ENCODE assay signal across 27 cellular contexts in the genomic region with DNA sequence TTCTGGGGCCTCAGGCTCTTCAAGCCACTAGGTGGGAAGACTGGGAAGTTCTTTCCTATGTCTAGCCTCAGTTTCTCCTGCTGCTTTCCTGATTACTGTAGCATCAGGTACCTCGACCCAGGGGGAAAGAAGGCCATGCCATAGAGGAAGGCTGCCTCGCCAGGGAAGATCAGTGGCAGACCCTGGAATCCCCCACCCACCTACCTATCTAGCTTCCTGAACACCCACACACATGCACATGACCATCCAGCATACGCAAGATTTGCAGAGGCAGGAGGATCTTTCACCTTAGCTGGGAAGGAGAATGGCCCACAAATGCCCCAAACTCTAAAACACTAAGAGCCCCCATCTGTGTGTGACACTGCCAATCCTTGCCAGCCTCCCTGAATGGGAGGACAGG. TPM values are rescaled to one million over a fixed set of nuclear protein-coding genes. Genes with fewer than 3 reads are reported as not detected.
"Had no signal": no experiment of that assay in that cellular context is flagged by ENCODE, and none has a peak within 500 bp of the region (broad histone marks: within the 10 kb centered on the region; RNA-seq: fewer than 3 reads in every experiment).

No MANE protein-coding gene starts in this region.

- FAIRE-seq: TTC549 had no signal

- H3K36me3 ChIP-seq: breast epithelium had no signal

- H3K9me3 ChIP-seq: breast epithelium had no signal

- DNase-seq: activated B cell treated with CpG ODN at 0.5 μM for 24 hours; activated CD4-positive, alpha-beta T cell treated with anti-CD3 and anti-CD28 coated beads for 1 hour; activated CD4-positive, alpha-beta T cell treated with anti-CD3 and anti-CD28 coated beads, Interleukin-2, amount 10 ng/mL, durations not matched to agents 24 days and 14 days; activated CD4-positive, alpha-beta T cell treated with anti-CD3 and anti-CD28 coated beads, Interleukin-2, amount 50 U/mL, for 48 hours; activated gamma-delta T cell; activated naive CD4-positive, alpha-beta T cell treated with anti-CD3 and anti-CD28 coated beads for 36 hours; activated naive CD8-positive, alpha-beta T cell treated with anti-CD3 and anti-CD28 coated beads, Interleukin-2, amount 10 ng/mL, durations not matched to agents 7 days and 5 days; activated T-cell treated with anti-CD3 and anti-CD28 coated beads for 4 hours; activated T-cell treated with anti-CD3 and anti-CD28 coated beads, Interleukin-2, amount 50 U/mL, for 48 hours; aorta; Kasumi-1; NCI-H1048; NCI-H146; NCI-H187 treated with DMSO at 0.1 percent for 48 hours; NCI-H2171; NCI-H2227 treated with DMSO at 0.1 percent for 48 hours; NCI-H446 treated with DMSO at 0.1 percent for 48 hours; NCI-H526; NCI-H82; SIG-M5; T1000 had no signal

- H3K27ac ChIP-seq: breast epithelium had no signal

- H3K4me3 ChIP-seq: breast epithelium had no signal

RNA-seq across cellular contexts. Expression of a gene that starts 8.0 kb away (rescaled TPM):
- total RNA-seq: activated B cell treated with CpG ODN at 0.5 μM for 24 hours; activated CD4-positive, alpha-beta T cell treated with anti-CD3 and anti-CD28 coated beads, Interleukin-2, amount 10 ng/mL, durations not matched to agents 24 days and 14 days; activated CD8-positive, alpha-beta memory T cell treated with anti-CD3 and anti-CD28 coated beads for 36 hours; activated naive CD4-positive, alpha-beta T cell treated with anti-CD3 and anti-CD28 coated beads for 36 hours; activated naive CD8-positive, alpha-beta T cell treated with anti-CD3 and anti-CD28 coated beads, Interleukin-2, amount 10 ng/mL, durations not matched to agents 7 days and 5 days; activated T-helper 17 cell treated with anti-CD3 and anti-CD28 coated beads, Interleukin-2, amount 50 U/mL, for 72 hours; aorta; breast epithelium; OCI-LY7; RPMI7951 had no signal
- polyA plus RNA-seq: aorta had no signal

RNA-seq across cellular contexts. Expression of a gene that starts 49.0 kb away (rescaled TPM):
- total RNA-seq: activated B cell treated with CpG ODN at 0.5 μM for 24 hours; activated CD4-positive, alpha-beta T cell treated with anti-CD3 and anti-CD28 coated beads, Interleukin-2, amount 10 ng/mL, durations not matched to agents 24 days and 14 days; activated CD8-positive, alpha-beta memory T cell treated with anti-CD3 and anti-CD28 coated beads for 36 hours; activated naive CD4-positive, alpha-beta T cell treated with anti-CD3 and anti-CD28 coated beads for 36 hours; activated naive CD8-positive, alpha-beta T cell treated with anti-CD3 and anti-CD28 coated beads, Interleukin-2, amount 10 ng/mL, durations not matched to agents 7 days and 5 days; activated T-helper 17 cell treated with anti-CD3 and anti-CD28 coated beads, Interleukin-2, amount 50 U/mL, for 72 hours; aorta; OCI-LY7; RPMI7951 had no signal
- polyA plus RNA-seq: aorta had no signal
